ENCODE assay signal across 8 cellular contexts in genomic region chr15:40754883-40755815, GRCh38. TPM values are rescaled to one million over a fixed set of nuclear protein-coding genes. Genes with fewer than 3 reads are reported as not detected.
A peak's percentile ranks its signal among the peaks of the same experiment; 100 is the strongest.
DNase-seq lines count a peak whose midpoint lies in the region; ATAC-seq and TF ChIP-seq lines count a peak whose summit lies in the region.

Gene RMDN3 (minus strand): TSS chr15:40755254. CDS start chr15:40754783, 471 bp downstream.

- peak within 1 kb of the TSS; percentile 79 for H2AFZ ChIP-seq in PC-3 (ENCODE audit: low read length)

- intact Hi-C loops in PC-3 (cut with micrococcal nuclease): loop anchor here (1.0 kb wide), 1 partner anchor 9 kb away; the partner anchor contains the start of gene GCHFR

- no peak for TF ChIP-seq CTCF in PC-3 (conservative IDR thresholded peaks at IDR 0.05; ENCODE audit: low read depth, low read length)
- no peak for TF ChIP-seq CTCF in epithelial cell of esophagus (IDR thresholded peaks at IDR 0.05; ENCODE audit: insufficient read depth, low read depth, low read length, missing control alignments)

- peaks cover 12% of the 10 kb centered on the region for H3K4me1 ChIP-seq in PC-3 (ENCODE audit: insufficient read depth, low read length)

- H3K9me3 ChIP-seq in PC-3 (ENCODE audit: low read length): no peaks in the 10 kb centered on the region

- peaks cover 12% of the 10 kb centered on the region; the same call in 1 of the 2 replicates for H3K36me3 ChIP-seq in PC-3 (ENCODE audit: low read depth, low read length)

- H3K27me3 ChIP-seq in PC-3 (ENCODE audit: low read length): no peaks in the 10 kb centered on the region

- H3K4me3 Mint-ChIP-seq in IgD-negative memory B cell: peak within 1 kb of the TSS; percentile 91 to 99 (median 97)

- H3F3A ChIP-seq in PC-3 (ENCODE audit: low read length, unreplicated experiment): no peaks in the 10 kb centered on the region

- H3K9me3 Mint-ChIP-seq in IgD-negative memory B cell: no peaks in the 10 kb centered on the region

- H3K27me3 Mint-ChIP-seq in IgD-negative memory B cell: no peaks in the 10 kb centered on the region

- CTCF ChIA-PET in PC-3 (lab: Charles Lee): no interaction called here

- POLR2A ChIA-PET in PC-3 (lab: Charles Lee; ENCODE audit: unreplicated experiment): interaction anchor here (0.6 to 1.1 kb wide), 2 partner anchors 22 to 23 kb away, joined by 3 to 4 read pairs; no protein-coding TSS in a partner anchor

- H3K27ac ChIP-seq in PC-3 (ENCODE audit: low read length): peak within 1 kb of the TSS; percentile 60

- H3K4me1 Mint-ChIP-seq in IgD-negative memory B cell: peaks cover 15 to 21% (median 15%) of the 10 kb centered on the region in 3 donors

- peak within 1 kb of the TSS; percentile 69 to 96 (median 92) for H3K27ac Mint-ChIP-seq in IgD-negative memory B cell

- no peaks in the 10 kb centered on the region for H3K36me3 Mint-ChIP-seq in IgD-negative memory B cell

- H4K20me1 ChIP-seq in PC-3 (ENCODE audit: low read length): no peaks in the 10 kb centered on the region

- peaks cover 47% of the 10 kb centered on the region for H3K79me2 ChIP-seq in PC-3 (ENCODE audit: low read length)

- BruUV-seq in PC-3 (replicated peaks; lab: Mats Ljungman, UMichigan): TSS peak; percentile 99

- H3K9me2 ChIP-seq in PC-3 (replicated peaks; ENCODE audit: low read length): no peaks in the 10 kb centered on the region

- ATAC-seq in GM21528 (IDR thresholded peaks at IDR 0.05; ENCODE audit: low FRiP score, unreplicated experiment): peak; percentile 80
- peak; percentile 85 for ATAC-seq in PC-3

- DNase-seq in DMS 273 (lab: John Stamatoyannopoulos, UW; ENCODE audit: unreplicated experiment) (peak; percentile 96), PC-3 (peak; percentile 97), activated T-cell treated with anti-CD3 and anti-CD28 coated beads for 4 hours (peak; percentile 90), epithelial cell of esophagus (ENCODE audit: low read depth) (peak; percentile 93), mucosa of gallbladder (ENCODE audit: low spot score) (peak; percentile 93)
- peak; percentile 81 for DNase-seq in stimulated activated CD8-positive, alpha-beta memory T cell treated with anti-CD3 and anti-CD28 coated beads, Interleukin-4, amount 100 ng/mL, for 4 hours (ENCODE audit: low read depth in 2 of 2, low spot score in 1 of 2)

- H3K4me3 ChIP-seq in PC-3 (ENCODE audit: low read length) (peak within 1 kb of the TSS; percentile 91), epithelial cell of esophagus (ENCODE audit: low read length) (peak within 1 kb of the TSS; percentile 82)

- H3K9ac ChIP-seq in PC-3 (ENCODE audit: low read length): peak within 1 kb of the TSS; percentile 92

- peak within 1 kb of the TSS; percentile 85 for H3K4me2 ChIP-seq in PC-3 (ENCODE audit: low read length)

RNA-seq across cellular contexts. Expression of gene RMDN3, which starts in this region (rescaled TPM):
- polyA plus RNA-seq in IgD-negative memory B cell: 18.3 TPM
- total RNA-seq in PC-3 (2014; rRNA removed) (21.4 and 34.0 TPM in 2 replicates), mucosa of gallbladder (41.1 TPM)

Comparison
In these comparisons a context has a peak if more than half of its experiments do, and no peak if none do; other contexts are left out.
1. Peak in every context shown above with its lines: DNase-seq, ATAC-seq, H3K4me3 ChIP-seq and H3K27ac ChIP-seq.